Comparison of ENCODE assay signal across 1 cellular context in genomic region chr7:102811942-102812678, GRCh38.
TF ChIP-seq lines count a peak whose summit lies in the region.

No MANE protein-coding gene starts in this region.

TF ChIP-seq in K562, 482 proteins besides CTCF, POLR2A, EP300 and RAD21:
- TF ChIP-seq CC2D1A (IDR thresholded peaks at IDR 0.05), result no peak
- peak; percentile 83 for TF ChIP-seq MAFF (IDR thresholded peaks at IDR 0.05; ENCODE audit: low read length)
- TF ChIP-seq MAFG (tag; conservative IDR thresholded peaks at IDR 0.05), result peak; percentile 65
- peak; percentile 84 for TF ChIP-seq ZNF316 (IDR thresholded peaks at IDR 0.05)
- peak; percentile 73 for TF ChIP-seq C11orf30 (IDR thresholded peaks at IDR 0.05; ENCODE audit: low read depth)
- TF ChIP-seq HNRNPLL (IDR thresholded peaks at IDR 0.05; ENCODE audit: low read depth, low read length, poor library complexity, severe bottlenecking), result no peak
- peak; percentile 87 for TF ChIP-seq MAFK (IDR thresholded peaks at IDR 0.05; ENCODE audit: low read length)
